ENCODE assay signal across 8 cellular contexts in genomic region chr2:180077295-180077906, GRCh38.
DNase-seq lines count a peak whose midpoint lies in the region; FAIRE-seq and TF ChIP-seq lines count a peak whose summit lies in the region.

No MANE protein-coding gene starts in this region.

- TF ChIP-seq POLR2A in H54 (IDR thresholded peaks at IDR 0.05; ENCODE audit: low read depth, low read length) (no peak), thyroid gland (IDR thresholded peaks at IDR 0.05) (no peak)

- intact Hi-C loops in thyroid gland (cut with DNase I): no loop called here

- FAIRE-seq in H54 (lab: Jason Lieb, UNC): peak; percentile 74

- no peak overlapping the region for H3K4me3 ChIP-seq in BJ (ENCODE audit: low read depth, low read length)
- H3K4me3 ChIP-seq in thyroid gland (replicated peaks in 1 of 3): no peak overlapping the region

- H3K36me3 ChIP-seq in BJ (ENCODE audit: control insufficient read depth, insufficient read depth, low read length): no peaks in the 10 kb centered on the region
- no peaks in the 10 kb centered on the region for H3K36me3 ChIP-seq in thyroid gland

- H3K27ac ChIP-seq in RWPE1 (no peak overlapping the region), thyroid gland (no peak overlapping the region)

- TF ChIP-seq CTCF in BJ (IDR thresholded peaks at IDR 0.05; ENCODE audit: insufficient read depth, low read depth, low read length) (peak; percentile 81), RWPE1 (conservative IDR thresholded peaks at IDR 0.05; ENCODE audit: low read depth) (peak; percentile 93), thyroid gland (IDR thresholded peaks at IDR 0.05) (peak in 3 of 6 experiments; percentile 35 to 49 (median 44))

- POLR2A ChIA-PET in BJ (lab: Charles Lee) (no interaction called here), RWPE1 (lab: Yijun Ruan, JAX; ENCODE audit: low non-redundant PET) (no interaction called here)

- H3K4me1 ChIP-seq in thyroid gland: no peaks in the 10 kb centered on the region

- no peaks in the 10 kb centered on the region for H3K9me3 ChIP-seq in thyroid gland

- CTCF ChIA-PET in BJ (lab: Yijun Ruan, JAX) (interaction anchor here (0.6 to 2.0 kb wide), 20 partner anchors 11 to 299 kb away, joined by 3 to 9 read pairs (median 4); partner anchors contain the start of gene CWC22), RWPE1 (lab: Yijun Ruan, JAX) (interaction anchor here (0.6 to 1.1 kb wide), 6 partner anchors 9 to 1307 kb away, joined by 3 to 7 read pairs (median 4); no protein-coding TSS in a partner anchor)

- H3K27me3 ChIP-seq in BJ (ENCODE audit: control insufficient read depth, insufficient read depth, low read length) (no peaks in the 10 kb centered on the region), thyroid gland (no peaks in the 10 kb centered on the region)

- peak; percentile 4 for DNase-seq in BJ (ENCODE audit: low read depth)
- no peak for DNase-seq in H54 (ENCODE audit: insufficient read length, low spot score)
- DNase-seq in RWPE1 (ENCODE audit: low spot score): peak; percentile 27
- DNase-seq in hepatic stellate cell (ENCODE audit: low spot score): peak; percentile 2
- DNase-seq in activated T-cell treated with anti-CD3 and anti-CD28 coated beads, Interleukin-2, amount 50 U/mL, for 48 hours: no peak
- no peak for DNase-seq in HK-2 (ENCODE audit: unreplicated experiment)
- DNase-seq in thyroid gland: no peak
- no peak for DNase-seq in T-helper 2 cell

- 7 to 13% methylated on average over 3 of the region's 3 CpGs for WGBS in thyroid gland, 2 donors

Comparison
In these comparisons a context has a peak if more than half of its experiments do, and no peak if none do; other contexts are left out.
1. DNase-seq: peak in BJ (single experiment), RWPE1 (single experiment) and hepatic stellate cell (single experiment); none in H54 (single experiment), activated T-cell treated with anti-CD3 and anti-CD28 coated beads, Interleukin-2, amount 50 U/mL, for 48 hours (0 of 2), HK-2 (single experiment), thyroid gland (0 of 2) and T-helper 2 cell (0 of 5).